In the genomic region with DNA sequence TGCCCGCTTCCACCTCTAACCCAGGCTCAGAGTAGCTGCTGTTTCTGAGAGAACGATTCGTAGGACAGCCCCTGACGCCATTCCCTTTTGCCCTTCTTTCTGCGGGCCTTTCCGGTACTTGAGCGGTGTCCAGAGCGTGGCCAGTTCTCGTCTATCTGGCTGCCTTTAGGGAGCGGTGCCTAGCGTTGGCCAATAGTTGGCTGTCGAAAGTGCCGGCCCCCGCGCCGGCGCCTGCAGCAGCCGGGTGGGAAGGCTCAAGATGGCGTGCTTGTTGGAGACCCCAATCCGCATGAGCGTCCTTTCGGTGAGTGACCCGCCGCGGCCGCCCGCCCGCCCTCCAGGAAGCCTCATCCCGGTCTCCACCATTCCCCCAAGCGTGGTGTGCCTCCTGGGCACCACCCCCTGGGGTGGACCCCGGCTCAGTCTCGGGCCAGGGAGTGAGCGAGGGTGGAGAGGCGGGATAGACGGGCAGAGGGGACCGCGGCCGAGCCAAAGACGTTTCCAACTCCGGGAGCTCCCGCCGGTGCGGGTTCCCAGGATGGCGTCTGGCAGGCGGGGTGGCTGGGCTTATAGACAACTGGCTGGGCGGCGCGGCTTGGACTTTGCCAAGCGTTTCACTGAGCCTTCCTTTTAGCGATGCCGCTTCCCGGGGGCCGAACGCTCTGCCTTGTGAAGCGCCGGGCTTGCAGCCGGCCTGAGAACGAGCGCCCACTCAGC, we compare ENCODE assay signal across 1 cellular context.
TF ChIP-seq lines count a peak whose summit lies in the region.

A gene with protein sequence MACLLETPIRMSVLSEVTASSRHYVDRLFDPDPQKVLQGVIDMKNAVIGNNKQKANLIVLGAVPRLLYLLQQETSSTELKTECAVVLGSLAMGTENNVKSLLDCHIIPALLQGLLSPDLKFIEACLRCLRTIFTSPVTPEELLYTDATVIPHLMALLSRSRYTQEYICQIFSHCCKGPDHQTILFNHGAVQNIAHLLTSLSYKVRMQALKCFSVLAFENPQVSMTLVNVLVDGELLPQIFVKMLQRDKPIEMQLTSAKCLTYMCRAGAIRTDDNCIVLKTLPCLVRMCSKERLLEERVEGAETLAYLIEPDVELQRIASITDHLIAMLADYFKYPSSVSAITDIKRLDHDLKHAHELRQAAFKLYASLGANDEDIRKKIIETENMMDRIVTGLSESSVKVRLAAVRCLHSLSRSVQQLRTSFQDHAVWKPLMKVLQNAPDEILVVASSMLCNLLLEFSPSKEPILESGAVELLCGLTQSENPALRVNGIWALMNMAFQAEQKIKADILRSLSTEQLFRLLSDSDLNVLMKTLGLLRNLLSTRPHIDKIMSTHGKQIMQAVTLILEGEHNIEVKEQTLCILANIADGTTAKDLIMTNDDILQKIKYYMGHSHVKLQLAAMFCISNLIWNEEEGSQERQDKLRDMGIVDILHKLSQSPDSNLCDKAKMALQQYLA (plus strand): TSS at position 6 of the 717 bp plus-strand sequence. CDS start 254 bp downstream, at position 260.

TF ChIP-seq in HepG2, 621 proteins besides CTCF, POLR2A, EP300 and RAD21 (continued from another document and continues in another):
- 0 out of 2 replicates have a peak, but pooled peaks have one; percentile 23 for TF ChIP-seq HNF4G (IDR thresholded peaks at IDR 0.05; ENCODE audit: borderline replicate concordance, low read depth, low read length)
- peak; percentile 31; the same call in 1 of the 2 replicates for TF ChIP-seq HNF4G (CRISPR knock-in tag; IDR thresholded peaks at IDR 0.05; ENCODE audit: borderline replicate concordance, low read depth)
- no peak for TF ChIP-seq MTF1 (CRISPR knock-in tag; IDR thresholded peaks at IDR 0.05)
- TF ChIP-seq, protein P1, sequence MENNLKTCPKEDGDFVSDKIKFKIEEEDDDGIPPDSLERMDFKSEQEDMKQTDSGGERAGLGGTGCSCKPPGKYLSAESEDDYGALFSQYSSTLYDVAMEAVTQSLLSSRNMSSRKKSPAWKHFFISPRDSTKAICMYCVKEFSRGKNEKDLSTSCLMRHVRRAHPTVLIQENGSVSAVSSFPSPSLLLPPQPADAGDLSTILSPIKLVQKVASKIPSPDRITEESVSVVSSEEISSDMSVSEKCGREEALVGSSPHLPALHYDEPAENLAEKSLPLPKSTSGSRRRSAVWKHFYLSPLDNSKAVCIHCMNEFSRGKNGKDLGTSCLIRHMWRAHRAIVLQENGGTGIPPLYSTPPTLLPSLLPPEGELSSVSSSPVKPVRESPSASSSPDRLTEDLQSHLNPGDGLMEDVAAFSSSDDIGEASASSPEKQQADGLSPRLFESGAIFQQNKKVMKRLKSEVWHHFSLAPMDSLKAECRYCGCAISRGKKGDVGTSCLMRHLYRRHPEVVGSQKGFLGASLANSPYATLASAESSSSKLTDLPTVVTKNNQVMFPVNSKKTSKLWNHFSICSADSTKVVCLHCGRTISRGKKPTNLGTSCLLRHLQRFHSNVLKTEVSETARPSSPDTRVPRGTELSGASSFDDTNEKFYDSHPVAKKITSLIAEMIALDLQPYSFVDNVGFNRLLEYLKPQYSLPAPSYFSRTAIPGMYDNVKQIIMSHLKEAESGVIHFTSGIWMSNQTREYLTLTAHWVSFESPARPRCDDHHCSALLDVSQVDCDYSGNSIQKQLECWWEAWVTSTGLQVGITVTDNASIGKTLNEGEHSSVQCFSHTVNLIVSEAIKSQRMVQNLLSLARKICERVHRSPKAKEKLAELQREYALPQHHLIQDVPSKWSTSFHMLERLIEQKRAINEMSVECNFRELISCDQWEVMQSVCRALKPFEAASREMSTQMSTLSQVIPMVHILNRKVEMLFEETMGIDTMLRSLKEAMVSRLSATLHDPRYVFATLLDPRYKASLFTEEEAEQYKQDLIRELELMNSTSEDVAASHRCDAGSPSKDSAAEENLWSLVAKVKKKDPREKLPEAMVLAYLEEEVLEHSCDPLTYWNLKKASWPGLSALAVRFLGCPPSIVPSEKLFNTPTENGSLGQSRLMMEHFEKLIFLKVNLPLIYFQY (CRISPR knock-in tag; IDR thresholded peaks at IDR 0.05; ENCODE audit: borderline replicate concordance): no peak; the same call in 1 of the 2 replicates
- TF ChIP-seq ZNF546 (CRISPR knock-in tag; conservative IDR thresholded peaks at IDR 0.05): no peak
- TF ChIP-seq ZNF441 (CRISPR knock-in tag; IDR thresholded peaks at IDR 0.05; ENCODE audit: borderline replicate concordance): peak; percentile 80; the same call in 1 of the 2 replicates
- TF ChIP-seq, protein P2, sequence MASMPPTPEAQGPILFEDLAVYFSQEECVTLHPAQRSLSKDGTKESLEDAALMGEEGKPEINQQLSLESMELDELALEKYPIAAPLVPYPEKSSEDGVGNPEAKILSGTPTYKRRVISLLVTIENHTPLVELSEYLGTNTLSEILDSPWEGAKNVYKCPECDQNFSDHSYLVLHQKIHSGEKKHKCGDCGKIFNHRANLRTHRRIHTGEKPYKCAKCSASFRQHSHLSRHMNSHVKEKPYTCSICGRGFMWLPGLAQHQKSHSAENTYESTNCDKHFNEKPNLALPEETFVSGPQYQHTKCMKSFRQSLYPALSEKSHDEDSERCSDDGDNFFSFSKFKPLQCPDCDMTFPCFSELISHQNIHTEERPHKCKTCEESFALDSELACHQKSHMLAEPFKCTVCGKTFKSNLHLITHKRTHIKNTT (CRISPR knock-in tag; IDR thresholded peaks at IDR 0.05): no peak
- TF ChIP-seq, protein P3, sequence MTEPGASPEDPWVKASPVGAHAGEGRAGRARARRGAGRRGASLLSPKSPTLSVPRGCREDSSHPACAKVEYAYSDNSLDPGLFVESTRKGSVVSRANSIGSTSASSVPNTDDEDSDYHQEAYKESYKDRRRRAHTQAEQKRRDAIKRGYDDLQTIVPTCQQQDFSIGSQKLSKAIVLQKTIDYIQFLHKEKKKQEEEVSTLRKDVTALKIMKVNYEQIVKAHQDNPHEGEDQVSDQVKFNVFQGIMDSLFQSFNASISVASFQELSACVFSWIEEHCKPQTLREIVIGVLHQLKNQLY (CRISPR knock-in tag; IDR thresholded peaks at IDR 0.05): no peak; the same call in 1 of the 2 replicates
- peak; percentile 61; the same call in 1 of the 2 replicates for TF ChIP-seq GATA4 (IDR thresholded peaks at IDR 0.05; ENCODE audit: borderline replicate concordance, low read depth)
- peak; percentile 23; the same call in 1 of the 2 replicates for TF ChIP-seq MIER3 (CRISPR knock-in tag; IDR thresholded peaks at IDR 0.05; ENCODE audit: borderline replicate concordance)
- no peak for TF ChIP-seq NPAS2 (CRISPR knock-in tag; IDR thresholded peaks at IDR 0.05; ENCODE audit: borderline replicate concordance)
- peak; percentile 53 for TF ChIP-seq AGO1 (IDR thresholded peaks at IDR 0.05; ENCODE audit: low read depth, low read length, poor library complexity, severe bottlenecking)
- TF ChIP-seq ZNF83 (CRISPR knock-in tag; IDR thresholded peaks at IDR 0.05; ENCODE audit: borderline replicate concordance): no peak
- TF ChIP-seq, protein P4, sequence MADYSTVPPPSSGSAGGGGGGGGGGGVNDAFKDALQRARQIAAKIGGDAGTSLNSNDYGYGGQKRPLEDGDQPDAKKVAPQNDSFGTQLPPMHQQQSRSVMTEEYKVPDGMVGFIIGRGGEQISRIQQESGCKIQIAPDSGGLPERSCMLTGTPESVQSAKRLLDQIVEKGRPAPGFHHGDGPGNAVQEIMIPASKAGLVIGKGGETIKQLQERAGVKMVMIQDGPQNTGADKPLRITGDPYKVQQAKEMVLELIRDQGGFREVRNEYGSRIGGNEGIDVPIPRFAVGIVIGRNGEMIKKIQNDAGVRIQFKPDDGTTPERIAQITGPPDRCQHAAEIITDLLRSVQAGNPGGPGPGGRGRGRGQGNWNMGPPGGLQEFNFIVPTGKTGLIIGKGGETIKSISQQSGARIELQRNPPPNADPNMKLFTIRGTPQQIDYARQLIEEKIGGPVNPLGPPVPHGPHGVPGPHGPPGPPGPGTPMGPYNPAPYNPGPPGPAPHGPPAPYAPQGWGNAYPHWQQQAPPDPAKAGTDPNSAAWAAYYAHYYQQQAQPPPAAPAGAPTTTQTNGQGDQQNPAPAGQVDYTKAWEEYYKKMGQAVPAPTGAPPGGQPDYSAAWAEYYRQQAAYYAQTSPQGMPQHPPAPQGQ (CRISPR knock-in tag; IDR thresholded peaks at IDR 0.05; ENCODE audit: borderline replicate concordance): no peak
- TF ChIP-seq, protein P5, sequence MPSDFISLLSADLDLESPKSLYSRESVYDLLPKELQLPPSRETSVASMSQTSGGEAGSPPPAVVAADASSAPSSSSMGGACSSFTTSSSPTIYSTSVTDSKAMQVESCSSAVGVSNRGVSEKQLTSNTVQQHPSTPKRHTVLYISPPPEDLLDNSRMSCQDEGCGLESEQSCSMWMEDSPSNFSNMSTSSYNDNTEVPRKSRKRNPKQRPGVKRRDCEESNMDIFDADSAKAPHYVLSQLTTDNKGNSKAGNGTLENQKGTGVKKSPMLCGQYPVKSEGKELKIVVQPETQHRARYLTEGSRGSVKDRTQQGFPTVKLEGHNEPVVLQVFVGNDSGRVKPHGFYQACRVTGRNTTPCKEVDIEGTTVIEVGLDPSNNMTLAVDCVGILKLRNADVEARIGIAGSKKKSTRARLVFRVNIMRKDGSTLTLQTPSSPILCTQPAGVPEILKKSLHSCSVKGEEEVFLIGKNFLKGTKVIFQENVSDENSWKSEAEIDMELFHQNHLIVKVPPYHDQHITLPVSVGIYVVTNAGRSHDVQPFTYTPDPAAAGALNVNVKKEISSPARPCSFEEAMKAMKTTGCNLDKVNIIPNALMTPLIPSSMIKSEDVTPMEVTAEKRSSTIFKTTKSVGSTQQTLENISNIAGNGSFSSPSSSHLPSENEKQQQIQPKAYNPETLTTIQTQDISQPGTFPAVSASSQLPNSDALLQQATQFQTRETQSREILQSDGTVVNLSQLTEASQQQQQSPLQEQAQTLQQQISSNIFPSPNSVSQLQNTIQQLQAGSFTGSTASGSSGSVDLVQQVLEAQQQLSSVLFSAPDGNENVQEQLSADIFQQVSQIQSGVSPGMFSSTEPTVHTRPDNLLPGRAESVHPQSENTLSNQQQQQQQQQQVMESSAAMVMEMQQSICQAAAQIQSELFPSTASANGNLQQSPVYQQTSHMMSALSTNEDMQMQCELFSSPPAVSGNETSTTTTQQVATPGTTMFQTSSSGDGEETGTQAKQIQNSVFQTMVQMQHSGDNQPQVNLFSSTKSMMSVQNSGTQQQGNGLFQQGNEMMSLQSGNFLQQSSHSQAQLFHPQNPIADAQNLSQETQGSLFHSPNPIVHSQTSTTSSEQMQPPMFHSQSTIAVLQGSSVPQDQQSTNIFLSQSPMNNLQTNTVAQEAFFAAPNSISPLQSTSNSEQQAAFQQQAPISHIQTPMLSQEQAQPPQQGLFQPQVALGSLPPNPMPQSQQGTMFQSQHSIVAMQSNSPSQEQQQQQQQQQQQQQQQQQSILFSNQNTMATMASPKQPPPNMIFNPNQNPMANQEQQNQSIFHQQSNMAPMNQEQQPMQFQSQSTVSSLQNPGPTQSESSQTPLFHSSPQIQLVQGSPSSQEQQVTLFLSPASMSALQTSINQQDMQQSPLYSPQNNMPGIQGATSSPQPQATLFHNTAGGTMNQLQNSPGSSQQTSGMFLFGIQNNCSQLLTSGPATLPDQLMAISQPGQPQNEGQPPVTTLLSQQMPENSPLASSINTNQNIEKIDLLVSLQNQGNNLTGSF (CRISPR knock-in tag; IDR thresholded peaks at IDR 0.05): peak; percentile 45; the same call in 1 of the 2 replicates
- TF ChIP-seq ZNF335 (CRISPR knock-in tag; IDR thresholded peaks at IDR 0.05): no peak
- peak; percentile 50; the same call in 1 of the 2 replicates for TF ChIP-seq ERF (CRISPR knock-in tag; IDR thresholded peaks at IDR 0.05)
- TF ChIP-seq, protein P6, sequence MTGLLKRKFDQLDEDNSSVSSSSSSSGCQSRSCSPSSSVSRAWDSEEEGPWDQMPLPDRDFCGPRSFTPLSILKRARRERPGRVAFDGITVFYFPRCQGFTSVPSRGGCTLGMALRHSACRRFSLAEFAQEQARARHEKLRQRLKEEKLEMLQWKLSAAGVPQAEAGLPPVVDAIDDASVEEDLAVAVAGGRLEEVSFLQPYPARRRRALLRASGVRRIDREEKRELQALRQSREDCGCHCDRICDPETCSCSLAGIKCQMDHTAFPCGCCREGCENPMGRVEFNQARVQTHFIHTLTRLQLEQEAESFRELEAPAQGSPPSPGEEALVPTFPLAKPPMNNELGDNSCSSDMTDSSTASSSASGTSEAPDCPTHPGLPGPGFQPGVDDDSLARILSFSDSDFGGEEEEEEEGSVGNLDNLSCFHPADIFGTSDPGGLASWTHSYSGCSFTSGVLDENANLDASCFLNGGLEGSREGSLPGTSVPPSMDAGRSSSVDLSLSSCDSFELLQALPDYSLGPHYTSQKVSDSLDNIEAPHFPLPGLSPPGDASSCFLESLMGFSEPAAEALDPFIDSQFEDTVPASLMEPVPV (CRISPR knock-in tag; IDR thresholded peaks at IDR 0.05): peak; percentile 79; the same call in 1 of the 2 replicates
- TF ChIP-seq, protein P7, sequence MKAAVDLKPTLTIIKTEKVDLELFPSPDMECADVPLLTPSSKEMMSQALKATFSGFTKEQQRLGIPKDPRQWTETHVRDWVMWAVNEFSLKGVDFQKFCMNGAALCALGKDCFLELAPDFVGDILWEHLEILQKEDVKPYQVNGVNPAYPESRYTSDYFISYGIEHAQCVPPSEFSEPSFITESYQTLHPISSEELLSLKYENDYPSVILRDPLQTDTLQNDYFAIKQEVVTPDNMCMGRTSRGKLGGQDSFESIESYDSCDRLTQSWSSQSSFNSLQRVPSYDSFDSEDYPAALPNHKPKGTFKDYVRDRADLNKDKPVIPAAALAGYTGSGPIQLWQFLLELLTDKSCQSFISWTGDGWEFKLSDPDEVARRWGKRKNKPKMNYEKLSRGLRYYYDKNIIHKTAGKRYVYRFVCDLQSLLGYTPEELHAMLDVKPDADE (CRISPR knock-in tag; IDR thresholded peaks at IDR 0.05): no peak
- TF ChIP-seq, protein P8, sequence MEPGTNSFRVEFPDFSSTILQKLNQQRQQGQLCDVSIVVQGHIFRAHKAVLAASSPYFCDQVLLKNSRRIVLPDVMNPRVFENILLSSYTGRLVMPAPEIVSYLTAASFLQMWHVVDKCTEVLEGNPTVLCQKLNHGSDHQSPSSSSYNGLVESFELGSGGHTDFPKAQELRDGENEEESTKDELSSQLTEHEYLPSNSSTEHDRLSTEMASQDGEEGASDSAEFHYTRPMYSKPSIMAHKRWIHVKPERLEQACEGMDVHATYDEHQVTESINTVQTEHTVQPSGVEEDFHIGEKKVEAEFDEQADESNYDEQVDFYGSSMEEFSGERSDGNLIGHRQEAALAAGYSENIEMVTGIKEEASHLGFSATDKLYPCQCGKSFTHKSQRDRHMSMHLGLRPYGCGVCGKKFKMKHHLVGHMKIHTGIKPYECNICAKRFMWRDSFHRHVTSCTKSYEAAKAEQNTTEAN (CRISPR knock-in tag; conservative IDR thresholded peaks at IDR 0.05): no peak
- TF ChIP-seq RBM22 (optimal IDR thresholded peaks at IDR 0.05; ENCODE audit: low read length): no peak
- peak; percentile 73; the same call in 1 of the 2 replicates for TF ChIP-seq KLF12 (CRISPR knock-in tag; IDR thresholded peaks at IDR 0.05; ENCODE audit: borderline replicate concordance)
- TF ChIP-seq PLRG1 (conservative IDR thresholded peaks at IDR 0.05): no peak
- TF ChIP-seq ZKSCAN8 (CRISPR knock-in tag; IDR thresholded peaks at IDR 0.05; ENCODE audit: borderline replicate concordance): no peak
